ENCODE assay signal across 1 cellular context in genomic region chr6:36703982-36704381, GRCh38.
TF ChIP-seq lines count a peak whose summit lies in the region.

No MANE protein-coding gene starts in this region.

TF ChIP-seq in K562, 482 proteins besides CTCF, POLR2A, EP300 and RAD21:
- no peak for TF ChIP-seq TOE1 (IDR thresholded peaks at IDR 0.05; ENCODE audit: borderline replicate concordance)
- TF ChIP-seq TOE1 (CRISPR knock-in tag; IDR thresholded peaks at IDR 0.05; ENCODE audit: borderline replicate concordance, low read depth): no peak
- TF ChIP-seq THRB (CRISPR knock-in tag; conservative IDR thresholded peaks at IDR 0.05): no peak
- no peak for TF ChIP-seq BCLAF1 (IDR thresholded peaks at IDR 0.05; ENCODE audit: borderline replicate concordance in 1 of 2, control insufficient read depth in 1 of 2, low read depth in 2 of 2, low read length in 1 of 2)
- no peak for TF ChIP-seq ZNF174 (CRISPR knock-in tag; IDR thresholded peaks at IDR 0.05)
- TF ChIP-seq KAT2B (IDR thresholded peaks at IDR 0.05; ENCODE audit: low read depth, low read length): no peak
- TF ChIP-seq UBTF (IDR thresholded peaks at IDR 0.05; ENCODE audit: borderline replicate concordance in 1 of 2, low read depth in 2 of 2, low read length in 2 of 2): no peak
- TF ChIP-seq ZNF518B (CRISPR knock-in tag; IDR thresholded peaks at IDR 0.05): no peak
- no peak for TF ChIP-seq SMARCE1 (IDR thresholded peaks at IDR 0.05)
- no peak for TF ChIP-seq DPF2 (IDR thresholded peaks at IDR 0.05)
- TF ChIP-seq CHCHD3 (CRISPR knock-in tag; IDR thresholded peaks at IDR 0.05): no peak
- no peak for TF ChIP-seq GABPA (tag; conservative IDR thresholded peaks at IDR 0.05; ENCODE audit: low read depth)
- TF ChIP-seq BCL6 (CRISPR knock-in tag; IDR thresholded peaks at IDR 0.05): no peak
- no peak for TF ChIP-seq ASH1L (IDR thresholded peaks at IDR 0.05; ENCODE audit: borderline replicate concordance, low read depth, partially characterized antibody)
- no peak for TF ChIP-seq ZNF253 (CRISPR knock-in tag; conservative IDR thresholded peaks at IDR 0.05)
- TF ChIP-seq MED1 (CRISPR knock-in tag; IDR thresholded peaks at IDR 0.05; ENCODE audit: borderline replicate concordance): no peak
- TF ChIP-seq FOXO4 (CRISPR knock-in tag; IDR thresholded peaks at IDR 0.05): no peak
- TF ChIP-seq ZNF124 (CRISPR knock-in tag; IDR thresholded peaks at IDR 0.05): no peak
- TF ChIP-seq MAX (CRISPR knock-in tag; IDR thresholded peaks at IDR 0.05): no peak
- no peak for TF ChIP-seq CEBPB (tag; IDR thresholded peaks at IDR 0.05)
